ENCODE assay signal across 6 cellular contexts in genomic region chr17:82696916-82697807, GRCh38. TPM values are rescaled to one million over a fixed set of nuclear protein-coding genes. Genes with fewer than 3 reads are reported as not detected.
DNase-seq lines count a peak whose midpoint lies in the region; ATAC-seq and TF ChIP-seq lines count a peak whose summit lies in the region.

No MANE protein-coding gene starts in this region.

- TF ChIP-seq CTCF in AG04449 (IDR thresholded peaks at IDR 0.05; ENCODE audit: insufficient read depth, low read length, missing control alignments) = no peak
- no peak for TF ChIP-seq CTCF in upper lobe of right lung (IDR thresholded peaks at IDR 0.05)

- POLR2A ChIA-PET in AG04449 (lab: Yijun Ruan, JAX) = no interaction called here
- POLR2A ChIA-PET in T-cell (lab: Charles Lee) = no interaction called here

- no peak overlapping the region for H3K27ac ChIP-seq in upper lobe of right lung

- H3K4me3 Mint-ChIP-seq in T-cell (peak overlapping the region; percentile 59 to 79 (median 63)), immature natural killer cell (peak overlapping the region; percentile 18 to 55 (median 46))

- no peaks in the 10 kb centered on the region for H3K9me3 ChIP-seq in upper lobe of right lung

- H3K9me3 Mint-ChIP-seq in T-cell (peaks cover 5 to 8% (median 6%) of the 10 kb centered on the region in 3 donors), immature natural killer cell (peaks cover 0 to 8% (median 3%) of the 10 kb centered on the region in 6 donors)

- H3K36me3 Mint-ChIP-seq in T-cell = peaks cover 7% of the 10 kb centered on the region
- peaks cover 6 to 12% (median 7%) of the 10 kb centered on the region in 3 donors for H3K36me3 Mint-ChIP-seq in immature natural killer cell

- H3K36me3 ChIP-seq in upper lobe of right lung = no peaks in the 10 kb centered on the region

- H3K27me3 ChIP-seq in upper lobe of right lung = no peaks in the 10 kb centered on the region

- DNase-seq in AG04449 (ENCODE audit: low read depth, low spot score) (no peak), T-cell (peak in 3 of 34 experiments; percentile 8 to 18 (median 17)), immature natural killer cell (peak in 1 of 3 donors; percentile 5), upper lobe of right lung (no peak), NCI-H128 (lab: John Stamatoyannopoulos, UW; ENCODE audit: unreplicated experiment) (no peak)

- no peaks in the 10 kb centered on the region for H3K27me3 Mint-ChIP-seq in T-cell
- peaks cover 2 to 6% (median 6%) of the 10 kb centered on the region in 3 donors for H3K27me3 Mint-ChIP-seq in immature natural killer cell (ENCODE audit: low read depth in 3 of 3)

- H3K4me1 Mint-ChIP-seq in T-cell (peaks cover 8 to 15% (median 8%) of the 10 kb centered on the region in 3 donors), immature natural killer cell (peaks cover 6 to 11% of the 10 kb centered on the region in 2 donors)

- CTCF ChIA-PET in AG04449 (lab: Yijun Ruan, JAX) = no interaction called here
- CTCF ChIA-PET in T-cell (lab: Charles Lee) = interaction anchor here in 1 of 2 donors (0.6 kb wide), 1 partner anchor 82 kb away, joined by 3 read pairs; no protein-coding TSS in a partner anchor

- H3K4me1 ChIP-seq in upper lobe of right lung = peaks cover 13% of the 10 kb centered on the region

- H3K27ac Mint-ChIP-seq in T-cell (no peak overlapping the region), immature natural killer cell (no peak overlapping the region)

- H3K4me3 ChIP-seq in AG04449 (ENCODE audit: low read depth, low read length) (peak overlapping the region; percentile 71), upper lobe of right lung (peak overlapping the region; percentile 67)

- ATAC-seq in T-cell (replicated peaks in 1 of 4) = no peak
- no peak for ATAC-seq in upper lobe of right lung
- ATAC-seq in HG03196 (IDR thresholded peaks at IDR 0.05; ENCODE audit: unreplicated experiment) = no peak

- intact Hi-C loops in upper lobe of right lung (cut with DNase I) = no loop called here

RNA-seq across cellular contexts. Expression of gene RAB40B, which starts 1.3 kb away (rescaled TPM):
- 1 to 10 TPM; 4.4 to 8.7 (median 7.1) TPM for total RNA-seq in T-cell
- 1 to 10 TPM; 3.1 to 4.4 (median 3.9) TPM for polyA plus RNA-seq in immature natural killer cell
- total RNA-seq in upper lobe of right lung = 11.5 TPM

RNA-seq across cellular contexts. Expression of gene FN3KRP, which starts 19.3 kb away (rescaled TPM):
- 10 to 100 TPM; 29.2 to 49.4 (median 44.3) TPM for total RNA-seq in T-cell
- polyA plus RNA-seq in immature natural killer cell = 10 to 100 TPM; 23.7 to 76.6 (median 47.3) TPM
- 21.4 TPM for total RNA-seq in upper lobe of right lung

RNA-seq across cellular contexts. Expression of gene FN3K, which starts 38.3 kb away (rescaled TPM):
- total RNA-seq in T-cell (10 to 100 TPM in 1 of 5 donors, 1 to 10 TPM in 4; 3.2 to 12.2 (median 8.0) TPM), upper lobe of right lung (27.4 TPM)
- 1 to 10 TPM in 1 of 3 donors, under 1 TPM in 2; 0.18 to 1.1 (median 0.50) TPM for polyA plus RNA-seq in immature natural killer cell

RNA-seq across cellular contexts. Expression of gene WDR45B, which starts 48.9 kb away (rescaled TPM):
- total RNA-seq in T-cell = 10 to 100 TPM; 57.3 to 81.5 (median 59.4) TPM
- 10 to 100 TPM; 34.3 to 65.5 (median 48.9) TPM for polyA plus RNA-seq in immature natural killer cell
- total RNA-seq in upper lobe of right lung = 65.1 TPM

RNA-seq across cellular contexts. Expression of gene TBCD, which starts 54.7 kb away (rescaled TPM):
- 100 to 1,000 TPM in 4 of 5 donors, 10 to 100 TPM in 1; 94.4 to 262 (median 223) TPM for total RNA-seq in T-cell
- polyA plus RNA-seq in immature natural killer cell = 100 to 1,000 TPM in 1 of 3 donors, 10 to 100 TPM in 2; 70.2 to 142 (median 99.7) TPM
- 84.5 TPM for total RNA-seq in upper lobe of right lung
